ENCODE assay signal across 9 cellular contexts in the genomic region with DNA sequence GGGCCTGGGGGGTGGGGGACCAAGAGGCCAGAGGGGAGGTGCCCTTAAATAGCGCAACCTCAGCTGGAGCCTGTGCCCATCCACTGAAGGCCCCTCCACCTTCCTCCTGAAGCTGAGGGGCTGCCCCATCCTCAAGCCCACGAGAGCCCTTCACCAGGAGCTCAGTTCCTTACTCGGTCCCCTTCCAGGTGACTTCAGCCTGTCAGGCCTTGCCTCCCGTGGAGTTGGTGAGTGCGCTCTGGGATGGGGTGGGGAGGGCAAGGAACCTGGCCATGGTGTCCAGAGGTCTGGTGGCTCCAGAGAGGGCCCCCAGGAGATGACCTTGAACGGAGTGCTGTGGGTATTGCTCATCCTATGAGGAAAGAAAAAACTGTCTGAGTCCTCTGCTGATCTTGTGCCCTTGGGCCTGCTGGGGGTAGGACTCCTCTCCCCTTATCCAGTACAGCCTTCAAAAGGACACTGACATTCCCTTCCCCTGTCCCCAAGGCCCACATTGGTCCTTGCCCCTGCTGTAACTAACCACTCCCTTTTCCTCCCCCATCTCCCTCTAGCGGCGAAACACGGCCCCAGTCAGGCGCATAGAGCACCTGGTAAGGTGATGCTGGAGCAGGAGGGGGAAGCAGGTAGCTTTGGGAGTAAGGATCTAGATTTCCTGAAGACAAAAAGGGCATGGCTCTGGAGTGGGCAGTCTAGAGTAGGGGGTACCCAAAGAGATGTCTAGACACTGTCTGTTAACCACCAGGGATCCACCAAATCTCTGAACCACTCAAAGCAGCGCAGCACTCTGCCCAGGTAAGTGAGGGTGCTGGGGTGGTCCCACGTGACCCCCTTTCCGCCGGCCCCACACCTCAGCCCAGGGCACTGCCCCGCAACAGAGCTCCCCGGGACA. TPM values are rescaled to one million over a fixed set of nuclear protein-coding genes. Genes with fewer than 3 reads are reported as not detected.
DNase-seq lines count a peak whose midpoint lies in the region; ATAC-seq and TF ChIP-seq lines count a peak whose summit lies in the region.
"Had no signal": no experiment of that assay in that cellular context is flagged by ENCODE, and none has a peak within 500 bp of the region (broad histone marks: within the 10 kb centered on the region; RNA-seq: fewer than 3 reads in every experiment).

No MANE protein-coding gene starts in this region.

- DNase-seq in DMS53 (lab: John Stamatoyannopoulos, UW) (peak; percentile 95), WERI-Rb-1 (peak; percentile 82), cardiac fibroblast (ENCODE audit: low read depth in 2 of 2) (peak in 1 of 2 donors; percentile 34), islet precursor cell (peak; percentile 94), cerebellum (ENCODE audit: low spot score) (no peak)
- peak; percentile 48 for DNase-seq in stimulated activated CD4-positive, alpha-beta T cell treated with anti-CD3 and anti-CD28 coated beads, Interleukin-12 subunit alpha, Interleukin-12 subunit beta, amount 100 ng/mL, for 4 hours

- no peaks in the 10 kb centered on the region for H3K36me3 ChIP-seq in WERI-Rb-1
- H3K36me3 ChIP-seq: SJSA1 had no signal

- peak; percentile 91 for TF ChIP-seq CTCF in LNCAP (IDR thresholded peaks at IDR 0.05)
- TF ChIP-seq CTCF in WERI-Rb-1 (IDR thresholded peaks at IDR 0.05; ENCODE audit: low read depth, low read length), result peak; percentile 72
- peak; percentile 76 for TF ChIP-seq CTCF in cardiac fibroblast (IDR thresholded peaks at IDR 0.05; ENCODE audit: low read depth, low read length)

- no peak for ATAC-seq in GM21717 (IDR thresholded peaks at IDR 0.05; ENCODE audit: unreplicated experiment)

- H3K9me3 ChIP-seq in WERI-Rb-1 (ENCODE audit: severe bottlenecking), result no peaks in the 10 kb centered on the region
- H3K9me3 ChIP-seq: SJSA1 had no signal

- H3K27ac ChIP-seq in WERI-Rb-1, result peak overlapping the region; percentile 74
- H3K27ac ChIP-seq: SJSA1 had no signal

- no peaks in the 10 kb centered on the region for H3K27me3 ChIP-seq in WERI-Rb-1 (ENCODE audit: insufficient read depth, low read depth, severe bottlenecking)
- H3K27me3 ChIP-seq: SJSA1 had no signal

- H3K4me3 ChIP-seq in WERI-Rb-1 (ENCODE audit: low read depth, low read length) (peak overlapping the region; percentile 56), cardiac fibroblast (replicated peaks in 1 of 2; ENCODE audit: low read depth in 2 of 2, low read length in 2 of 2) (peak overlapping the region; percentile 16 to 41)
- H3K4me3 ChIP-seq: SJSA1 had no signal

RNA-seq across cellular contexts. Expression of a gene that starts 3.6 kb away (rescaled TPM):
- total RNA-seq in cerebellum, result 26.7 TPM

RNA-seq across cellular contexts. Expression of a gene that starts 25.7 kb away (rescaled TPM):
- total RNA-seq in cerebellum, result 16.0 TPM

RNA-seq across cellular contexts. Expression of a gene that starts 44.0 kb away (rescaled TPM):
- total RNA-seq in cerebellum, result 5.5 TPM

RNA-seq across cellular contexts. Expression of a gene that starts 47.2 kb away (rescaled TPM):
- 410 TPM for total RNA-seq in cerebellum

RNA-seq across cellular contexts. Expression of a gene that starts 49.8 kb away (rescaled TPM):
- total RNA-seq in cerebellum, result 0.27 TPM
- total RNA-seq: SJSA1 had no signal
